Comparison of ENCODE assay signal across 10 cellular contexts in the genomic region with DNA sequence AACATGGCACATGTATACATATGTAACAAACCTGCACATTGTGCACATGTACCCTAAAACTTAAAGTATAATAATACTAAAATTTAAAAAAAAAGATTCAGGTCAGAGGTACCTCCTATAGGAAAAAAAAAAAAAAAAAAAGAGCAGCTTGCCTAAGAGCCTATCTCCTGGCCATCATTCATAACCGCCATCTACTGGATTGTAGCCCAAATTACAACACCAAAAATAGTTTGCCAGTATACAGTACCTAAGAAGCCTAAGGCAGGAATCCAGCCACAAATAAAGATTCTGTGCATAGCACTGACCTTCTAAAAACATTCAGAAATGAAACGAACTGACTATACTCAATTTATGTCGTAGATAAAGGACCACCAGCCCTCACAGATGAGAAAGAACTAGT.
DNase-seq lines count a peak whose midpoint lies in the region; ATAC-seq and TF ChIP-seq lines count a peak whose summit lies in the region.
"Had no signal": no experiment of that assay in that cellular context is flagged by ENCODE, and none has a peak within 500 bp of the region (broad histone marks: within the 10 kb centered on the region; RNA-seq: fewer than 3 reads in every experiment).

No MANE protein-coding gene starts in this region.

- H3K36me3 ChIP-seq in RWPE2 (ENCODE audit: low read depth) (no peaks in the 10 kb centered on the region), MG63 (no peaks in the 10 kb centered on the region)
- H3K36me3 ChIP-seq: adrenal gland, tibial artery had no signal

- no peaks in the 10 kb centered on the region for H3K9me3 ChIP-seq in RWPE2 (ENCODE audit: severe bottlenecking)
- no peaks in the 10 kb centered on the region for H3K9me3 ChIP-seq in MG63
- H3K9me3 ChIP-seq: adrenal gland, tibial artery had no signal

- peak; percentile 41 for DNase-seq in DMS 273 (lab: John Stamatoyannopoulos, UW; ENCODE audit: unreplicated experiment)
- DNase-seq in DMS 273 treated with DMSO at 0.1 percent for 48 hours (lab: John Stamatoyannopoulos, UW): no peak
- no peak for DNase-seq in RWPE2 (ENCODE audit: low spot score)
- DNase-seq in iris pigment epithelial cell (ENCODE audit: low read depth): peak; percentile 26
- DNase-seq in MG63: no peak
- DNase-seq: adrenal gland, tibial artery had no signal

- H3K4me3 ChIP-seq in RWPE2 (ENCODE audit: severe bottlenecking): no peak overlapping the region
- H3K4me3 ChIP-seq in MG63: no peak overlapping the region
- H3K4me3 ChIP-seq: adrenal gland, tibial artery had no signal

- H3K27me3 ChIP-seq in RWPE2 (ENCODE audit: insufficient read depth, poor library complexity, severe bottlenecking) (no peaks in the 10 kb centered on the region), MG63 (no peaks in the 10 kb centered on the region)
- H3K27me3 ChIP-seq: adrenal gland, tibial artery had no signal

- no peaks in the 10 kb centered on the region for H3K4me1 ChIP-seq in RWPE2 (ENCODE audit: insufficient read depth, poor library complexity, severe bottlenecking)
- H3K4me1 ChIP-seq: adrenal gland, tibial artery had no signal

- TF ChIP-seq CTCF in RWPE2 (IDR thresholded peaks at IDR 0.05; ENCODE audit: poor library complexity, severe bottlenecking): peak; percentile 26

- ATAC-seq in HG03135 (IDR thresholded peaks at IDR 0.05; ENCODE audit: unreplicated experiment) (peak; percentile 63), RWPE2 (ENCODE audit: low read depth) (no peak), HG02571 (IDR thresholded peaks at IDR 0.05; ENCODE audit: unreplicated experiment) (no peak), GM21447 (IDR thresholded peaks at IDR 0.05; ENCODE audit: unreplicated experiment) (no peak)

- no peak overlapping the region for H3K27ac ChIP-seq in RWPE2 (ENCODE audit: poor library complexity, severe bottlenecking)
- H3K27ac ChIP-seq: adrenal gland, tibial artery had no signal

Comparison
In these comparisons a context has a peak if more than half of its experiments do, and no peak if none do; other contexts are left out.
1. DNase-seq: peak in DMS 273 (single experiment) and iris pigment epithelial cell (single experiment); none in DMS 273 treated with DMSO at 0.1 percent for 48 hours (single experiment), RWPE2 (single experiment) and MG63 (single experiment).